In genomic region chr5:108727639-108728565, GRCh38 we compare ENCODE assay signal across 1 cellular context.
TF ChIP-seq lines count a peak whose summit lies in the region.

No MANE protein-coding gene starts in this region.

TF ChIP-seq in HepG2, 621 proteins besides CTCF, POLR2A, EP300 and RAD21 (continued from another document and continues in another):
- TF ChIP-seq PRDM10 (CRISPR knock-in tag; IDR thresholded peaks at IDR 0.05; ENCODE audit: low read depth), result no peak
- TF ChIP-seq PAWR (CRISPR knock-in tag; IDR thresholded peaks at IDR 0.05; ENCODE audit: borderline replicate concordance), result 0 out of 2 replicates have a peak, but pooled peaks have one; percentile 52
- 0 out of 2 replicates have a peak, but pooled peaks have one; percentile 70 for TF ChIP-seq ZIK1 (CRISPR knock-in tag; IDR thresholded peaks at IDR 0.05; ENCODE audit: borderline replicate concordance, low read depth)
- peak; percentile 19 for TF ChIP-seq ZEB1 (IDR thresholded peaks at IDR 0.05; ENCODE audit: insufficient replicate concordance, low read depth)
- no peak for TF ChIP-seq SNAPC2 (CRISPR knock-in tag; IDR thresholded peaks at IDR 0.05)
- TF ChIP-seq U2AF2 (IDR thresholded peaks at IDR 0.05; ENCODE audit: low read depth, low read length), result no peak
- TF ChIP-seq RFXAP (CRISPR knock-in tag; IDR thresholded peaks at IDR 0.05; ENCODE audit: borderline replicate concordance), result peak; percentile 69; the same call in 1 of the 2 replicates
- no peak for TF ChIP-seq ZNF704 (CRISPR knock-in tag; IDR thresholded peaks at IDR 0.05; ENCODE audit: borderline replicate concordance)
- no peak; the same call in 1 of the 2 replicates for TF ChIP-seq CCDC6 (CRISPR knock-in tag; IDR thresholded peaks at IDR 0.05)
- TF ChIP-seq ZFP62 (CRISPR knock-in tag; IDR thresholded peaks at IDR 0.05), result no peak
- TF ChIP-seq CREBL2 (CRISPR knock-in tag; IDR thresholded peaks at IDR 0.05; ENCODE audit: borderline replicate concordance), result no peak; the same call in 1 of the 2 replicates
- TF ChIP-seq PREB (CRISPR knock-in tag; IDR thresholded peaks at IDR 0.05), result no peak
- TF ChIP-seq LBX2 (CRISPR knock-in tag; IDR thresholded peaks at IDR 0.05; ENCODE audit: borderline replicate concordance), result peak; percentile 33; the same call in 1 of the 2 replicates
- TF ChIP-seq SIN3B (IDR thresholded peaks at IDR 0.05; ENCODE audit: low read length), result no peak
- peak; percentile 45; the same call in 1 of the 2 replicates for TF ChIP-seq NCOA2 (CRISPR knock-in tag; IDR thresholded peaks at IDR 0.05)
- peak; percentile 57; the same call in 1 of the 2 replicates for TF ChIP-seq ZBTB43 (CRISPR knock-in tag; conservative IDR thresholded peaks at IDR 0.05)
- TF ChIP-seq ZKSCAN8 (CRISPR knock-in tag; IDR thresholded peaks at IDR 0.05; ENCODE audit: borderline replicate concordance), result no peak
- 0 out of 2 replicates have a peak, but pooled peaks have one; percentile 50 for TF ChIP-seq KIAA2018 (CRISPR knock-in tag; IDR thresholded peaks at IDR 0.05; ENCODE audit: borderline replicate concordance)
- TF ChIP-seq ZNF883 (CRISPR knock-in tag; IDR thresholded peaks at IDR 0.05; ENCODE audit: not compliant biosample characterization), result peak; percentile 74
- TF ChIP-seq HMGXB3 (CRISPR knock-in tag; IDR thresholded peaks at IDR 0.05; ENCODE audit: borderline replicate concordance), result 0 out of 2 replicates have a peak, but pooled peaks have one; percentile 26
- TF ChIP-seq DBP (CRISPR knock-in tag; IDR thresholded peaks at IDR 0.05; ENCODE audit: not compliant biosample characterization), result no peak
- peak; percentile 8; the same call in 1 of the 2 replicates for TF ChIP-seq SOX5 (CRISPR knock-in tag; IDR thresholded peaks at IDR 0.05; ENCODE audit: borderline replicate concordance)
- TF ChIP-seq MXD4 (CRISPR knock-in tag; IDR thresholded peaks at IDR 0.05), result peak; percentile 51
- peak; percentile 91 for TF ChIP-seq ATF7-NPFF (CRISPR knock-in tag; IDR thresholded peaks at IDR 0.05; ENCODE audit: low read depth)
- TF ChIP-seq MTA3 (CRISPR knock-in tag; IDR thresholded peaks at IDR 0.05), result no peak
- TF ChIP-seq ZNF740 (CRISPR knock-in tag; IDR thresholded peaks at IDR 0.05), result peak; percentile 60; the same call in 1 of the 2 replicates
- TF ChIP-seq ATF7 (IDR thresholded peaks at IDR 0.05), result peak; percentile 40; the same call in 1 of the 2 replicates
- no peak for TF ChIP-seq ATF7 (CRISPR knock-in tag; IDR thresholded peaks at IDR 0.05)
- no peak for TF ChIP-seq SP1 (IDR thresholded peaks at IDR 0.05)
- peak; percentile 49; the same call in 1 of the 2 replicates for TF ChIP-seq SP1 (CRISPR knock-in tag; IDR thresholded peaks at IDR 0.05)
- TF ChIP-seq TMF1 (CRISPR knock-in tag; IDR thresholded peaks at IDR 0.05; ENCODE audit: low read depth), result no peak
- no peak; the same call in 1 of the 2 replicates for TF ChIP-seq SMAD3 (CRISPR knock-in tag; IDR thresholded peaks at IDR 0.05)
- TF ChIP-seq FOSL1 (CRISPR knock-in tag; IDR thresholded peaks at IDR 0.05; ENCODE audit: borderline replicate concordance), result no peak
- no peak for TF ChIP-seq TBL1XR1 (IDR thresholded peaks at IDR 0.05; ENCODE audit: borderline replicate concordance, low read length, partially characterized antibody)
- peak; percentile 66 for TF ChIP-seq HNRNPLL (IDR thresholded peaks at IDR 0.05; ENCODE audit: low read depth, low read length, poor library complexity, severe bottlenecking)
- TF ChIP-seq TBX3 (IDR thresholded peaks at IDR 0.05; ENCODE audit: borderline replicate concordance), result peak; percentile 41; the same call in 1 of the 2 replicates
